In genomic region chr22:23122992-23123803, GRCh38 we compare ENCODE assay signal across 1 cellular context.
TF ChIP-seq lines count a peak whose summit lies in the region.

No MANE protein-coding gene starts in this region.

TF ChIP-seq in K562, 482 proteins besides CTCF, POLR2A, EP300 and RAD21 (continued from another document):
- TF ChIP-seq, protein P1, sequence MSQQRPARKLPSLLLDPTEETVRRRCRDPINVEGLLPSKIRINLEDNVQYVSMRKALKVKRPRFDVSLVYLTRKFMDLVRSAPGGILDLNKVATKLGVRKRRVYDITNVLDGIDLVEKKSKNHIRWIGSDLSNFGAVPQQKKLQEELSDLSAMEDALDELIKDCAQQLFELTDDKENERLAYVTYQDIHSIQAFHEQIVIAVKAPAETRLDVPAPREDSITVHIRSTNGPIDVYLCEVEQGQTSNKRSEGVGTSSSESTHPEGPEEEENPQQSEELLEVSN (IDR thresholded peaks at IDR 0.05; ENCODE audit: borderline replicate concordance in 1 of 2, extremely low read depth in 1 of 2, insufficient read depth in 1 of 2, insufficient read length in 1 of 2, low read depth in 1 of 2, low read length in 1 of 2, poor library complexity in 1 of 2, severe bottlenecking in 1 of 2) = peak in 1 of 2 experiments; percentile 14
- TF ChIP-seq MLX (CRISPR knock-in tag; conservative IDR thresholded peaks at IDR 0.05) = 0 out of 4 replicates have a peak, but pooled peaks of 1 of the 2 experiments have one; percentile 50
TF ChIP-seq in K562: peak in this region for 5.
